19 cellular contexts compared by ENCODE assay signal in the genomic region with DNA sequence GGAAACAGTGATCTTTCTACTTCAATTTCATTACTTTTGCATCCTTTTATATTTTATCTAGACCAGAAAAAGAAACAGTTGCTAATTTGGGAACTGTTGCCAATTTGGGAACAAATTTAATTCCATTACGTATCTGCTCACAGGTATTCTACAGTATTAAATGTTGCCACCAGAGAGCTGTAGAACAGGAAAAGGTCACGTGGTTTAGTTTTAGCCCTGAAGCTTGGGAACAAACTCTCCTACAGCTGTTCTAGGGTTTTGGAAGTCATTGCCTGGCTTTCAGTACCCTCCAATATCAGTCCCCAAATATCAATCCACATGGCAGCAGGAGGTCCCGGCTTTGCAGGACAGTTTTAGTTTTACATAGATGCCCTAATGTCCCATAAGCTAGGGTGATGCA.
DNase-seq lines count a peak whose midpoint lies in the region; ATAC-seq and TF ChIP-seq lines count a peak whose summit lies in the region.
"Had no signal": no experiment of that assay in that cellular context is flagged by ENCODE, and none has a peak within 500 bp of the region (broad histone marks: within the 10 kb centered on the region; RNA-seq: fewer than 3 reads in every experiment).

No MANE protein-coding gene starts in this region.

- no peak overlapping the region for H3K14ac ChIP-seq in IMR-90 (replicated peaks; ENCODE audit: low read depth, low read length)

- no peak overlapping the region for H2AFZ ChIP-seq in IMR-90 (replicated peaks; ENCODE audit: low read length, poor library complexity)

- no peaks in the 10 kb centered on the region for H3K9me3 Mint-ChIP-seq in WTC11
- H3K9me3 Mint-ChIP-seq: CD8-positive, alpha-beta T cell had no signal

- DNase-seq in SIG-M5 treated with dmso at 0.1 percent for 504 hours (lab: John Stamatoyannopoulos, UW; ENCODE audit: unreplicated experiment) (peak; percentile 6), SIG-M5 (lab: John Stamatoyannopoulos, UW) (no peak), IMR-90 (no peak), WTC11 (ENCODE audit: low spot score) (no peak), putamen (ENCODE audit: low spot score) (peak; percentile 28), posterior cingulate gyrus (no peak), NCI-H69 (lab: John Stamatoyannopoulos, UW) (no peak), activated gamma-delta T cell treated with Interleukin-2 at 50 U/mL for 16 hours (no peak)
- DNase-seq: C1 segment of cervical spinal cord; Caco-2; CD8-positive, alpha-beta T cell; DMS79; EL; GDM1; GOT3; H7; HCEC 1CT had no signal

- no peak for TF ChIP-seq POLR2A in IMR-90 (IDR thresholded peaks at IDR 0.05; ENCODE audit: low read depth, low read length)

- no peak overlapping the region for H3K4ac ChIP-seq in IMR-90 (ENCODE audit: low read depth, low read length)

- H3K4me3 ChIP-seq in IMR-90 (ENCODE audit: insufficient read depth, low read depth, low read length) = no peak overlapping the region
- H3K4me3 ChIP-seq: GM12878 had no signal

- H4K20me1 ChIP-seq in IMR-90 (ENCODE audit: insufficient read depth, low read length) = no peaks in the 10 kb centered on the region

- no peak overlapping the region for H3K27ac ChIP-seq in IMR-90 (ENCODE audit: insufficient read depth, low read length)
- H3K27ac ChIP-seq: 22Rv1 had no signal

- H2BK15ac ChIP-seq in IMR-90 (ENCODE audit: low read depth, low read length) = no peak overlapping the region

- H3K18ac ChIP-seq in IMR-90 (ENCODE audit: low read depth, low read length) = no peak overlapping the region

- no peak overlapping the region for H3K23ac ChIP-seq in IMR-90 (ENCODE audit: low read depth, low read length)

- H3K4me1 ChIP-seq in IMR-90 (ENCODE audit: control insufficient read depth, insufficient read depth, low read length) = peaks cover 8% of the 10 kb centered on the region
- H3K4me1 ChIP-seq: Caco-2 had no signal

- peak overlapping the region; percentile 13; the same call in 1 of the 2 replicates for H4K91ac ChIP-seq in IMR-90 (ENCODE audit: insufficient read depth, low read depth, low read length)

- no peaks in the 10 kb centered on the region for H3K36me3 ChIP-seq in IMR-90 (ENCODE audit: control insufficient read depth, insufficient read depth, low read length)

- H3K27me3 ChIP-seq in IMR-90 (ENCODE audit: control insufficient read depth, insufficient read depth, low read length) = no peaks in the 10 kb centered on the region

- POLR2A ChIA-PET in IMR-90 (lab: Charles Lee; ENCODE audit: unreplicated experiment) = no interaction called here
- POLR2A ChIA-PET in WTC11 (lab: Charles Lee) = no interaction called here

- H3K4me2 ChIP-seq in IMR-90 (ENCODE audit: low read depth, low read length) = no peak overlapping the region

- TF ChIP-seq CTCF in IMR-90 (conservative IDR thresholded peaks at IDR 0.05; ENCODE audit: low read depth, low read length) (no peak), WTC11 (IDR thresholded peaks at IDR 0.05) (no peak)

- intact Hi-C loops in IMR-90 (cut with micrococcal nuclease) = no loop called here
- intact Hi-C loops in posterior cingulate gyrus (cut with DNase I) = no loop called here

- CTCF ChIA-PET in IMR-90 (lab: Yijun Ruan, JAX) (no interaction called here), WTC11 (lab: Charles Lee) (interaction anchor here (1.6 kb wide), 1 partner anchor 73 kb away, joined by 5 read pairs; no protein-coding TSS in a partner anchor)

- no peak overlapping the region for H2BK5ac ChIP-seq in IMR-90 (ENCODE audit: low read depth, low read length, poor library complexity, severe bottlenecking)

- H3K9me1 ChIP-seq in IMR-90 (ENCODE audit: insufficient read depth, low read length) = peaks cover 3% of the 10 kb centered on the region; the same call in 1 of the 2 replicates

- no peaks in the 10 kb centered on the region; the same call in 1 of the 2 replicates for H3K27me3 Mint-ChIP-seq in WTC11 (ENCODE audit: low read depth)

- no peaks in the 10 kb centered on the region for H3K9me3 ChIP-seq in IMR-90 (ENCODE audit: control insufficient read depth, insufficient read depth, low read length)
- H3K9me3 ChIP-seq: Caco-2 had no signal

- 100% methylated on average over 1 of the region's 3 CpGs; no CpG with 5 or more reads in 1 of the 2 experiments for WGBS in IMR-90 (ENCODE audit: extremely low coverage in 2 of 2, insufficient read length in 1 of 2), 2 experiments

- no peak overlapping the region for H3K9ac ChIP-seq in IMR-90 (ENCODE audit: low read depth, low read length)

- H3K56ac ChIP-seq in IMR-90 (ENCODE audit: extremely low read depth, insufficient read depth, low read length) = no peak overlapping the region

- no peak overlapping the region for H2BK120ac ChIP-seq in IMR-90 (ENCODE audit: low read depth, low read length)

- in situ Hi-C loops in IMR-90 (cut with MboI; ENCODE audit: low sequenced_read_pairs) = no loop called here

- TF ChIP-seq RAD21 in IMR-90 (IDR thresholded peaks at IDR 0.05; ENCODE audit: low read length) = no peak

- H3K79me1 ChIP-seq in IMR-90 (ENCODE audit: low read depth in 1 of 2, low read length in 2 of 2) = no peaks in the 10 kb centered on the region

- no peaks in the 10 kb centered on the region for H3K36me3 Mint-ChIP-seq in WTC11
- H3K36me3 Mint-ChIP-seq: CD8-positive, alpha-beta T cell had no signal

- ATAC-seq in IMR-90 (ENCODE audit: low read depth) (no peak), WTC11 (no peak)
- ATAC-seq: CD8-positive, alpha-beta T cell; GM12878 had no signal

- dilution Hi-C loops in IMR-90 (cut with HindIII; ENCODE audit: low sequenced_read_pairs, unreplicated experiment) = no loop called here

- H3K4me1 Mint-ChIP-seq in WTC11 = peaks cover 44% of the 10 kb centered on the region

- H4K5ac ChIP-seq in IMR-90 (ENCODE audit: low read depth, low read length) = no peak overlapping the region

- no peak overlapping the region for H3K4me3 Mint-ChIP-seq in WTC11
- H3K4me3 Mint-ChIP-seq: CD8-positive, alpha-beta T cell had no signal

- H2BK20ac ChIP-seq in IMR-90 (ENCODE audit: low read depth, low read length) = no peak overlapping the region

- no peak overlapping the region for H2AK5ac ChIP-seq in IMR-90 (ENCODE audit: low read depth, low read length)

- BruUV-seq in IMR-90 (replicated peaks; lab: Mats Ljungman, UMichigan) = no TSS peak

- no peak overlapping the region for H3K27ac Mint-ChIP-seq in WTC11
- H3K27ac Mint-ChIP-seq: CD8-positive, alpha-beta T cell had no signal

- H2AK9ac ChIP-seq in IMR-90 (replicated peaks; ENCODE audit: low read depth, low read length, poor library complexity) = no peak overlapping the region

- no peak overlapping the region for H4K8ac ChIP-seq in IMR-90 (ENCODE audit: low read depth in 2 of 2, low read length in 2 of 2)

TF ChIP-seq in IMR-90, 13 proteins besides CTCF, POLR2A, EP300 and RAD21:
- TF ChIP-seq MAZ (IDR thresholded peaks at IDR 0.05; ENCODE audit: borderline replicate concordance, low read depth, low read length) = no peak
- no peak for TF ChIP-seq RCOR1 (IDR thresholded peaks at IDR 0.05; ENCODE audit: insufficient replicate concordance, low read length)
- TF ChIP-seq FOS (IDR thresholded peaks at IDR 0.05; ENCODE audit: low read depth, low read length) = no peak

TF ChIP-seq in WTC11, 78 proteins besides CTCF, POLR2A, EP300 and RAD21:
- no peak for TF ChIP-seq SP1 (CRISPR knock-in tag; conservative IDR thresholded peaks at IDR 0.05)
- TF ChIP-seq, protein P1, sequence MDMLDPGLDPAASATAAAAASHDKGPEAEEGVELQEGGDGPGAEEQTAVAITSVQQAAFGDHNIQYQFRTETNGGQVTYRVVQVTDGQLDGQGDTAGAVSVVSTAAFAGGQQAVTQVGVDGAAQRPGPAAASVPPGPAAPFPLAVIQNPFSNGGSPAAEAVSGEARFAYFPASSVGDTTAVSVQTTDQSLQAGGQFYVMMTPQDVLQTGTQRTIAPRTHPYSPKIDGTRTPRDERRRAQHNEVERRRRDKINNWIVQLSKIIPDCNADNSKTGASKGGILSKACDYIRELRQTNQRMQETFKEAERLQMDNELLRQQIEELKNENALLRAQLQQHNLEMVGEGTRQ (CRISPR knock-in tag; IDR thresholded peaks at IDR 0.05) = peak; percentile 64

Comparison
In these comparisons a context has a peak if more than half of its experiments do, and no peak if none do; other contexts are left out.
1. DNase-seq: peak in SIG-M5 treated with dmso at 0.1 percent for 504 hours (single experiment) and putamen (single experiment); none in SIG-M5 (single experiment), IMR-90 (single experiment), WTC11 (single experiment), posterior cingulate gyrus (0 of 10), NCI-H69 (single experiment) and activated gamma-delta T cell treated with Interleukin-2 at 50 U/mL for 16 hours (single experiment).